8 cellular contexts compared by ENCODE assay signal in the genomic region with DNA sequence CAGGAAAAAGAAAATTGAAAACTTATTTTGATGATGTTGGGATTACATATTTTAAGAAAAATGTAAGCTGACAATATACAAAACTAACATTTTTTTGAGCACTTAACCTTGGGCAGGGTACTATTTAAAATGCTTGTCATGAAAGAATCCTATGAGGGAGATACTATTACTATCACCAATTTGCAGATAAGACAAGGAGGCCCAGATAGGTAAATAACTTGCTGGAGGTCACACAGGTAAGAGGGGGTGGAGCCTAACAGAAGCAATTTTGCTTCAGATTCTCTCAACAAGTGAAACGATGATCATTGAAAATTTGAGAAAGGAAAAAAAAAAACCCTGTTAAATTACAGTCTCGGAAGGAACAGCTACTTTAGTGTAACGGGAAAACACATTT. TPM values are rescaled to one million over a fixed set of nuclear protein-coding genes. Genes with fewer than 3 reads are reported as not detected.
DNase-seq lines count a peak whose midpoint lies in the region; TF ChIP-seq lines count a peak whose summit lies in the region.

No MANE protein-coding gene starts in this region.

- H4K20me1 ChIP-seq in OCI-LY7 (ENCODE audit: insufficient read depth, low read length) = peaks cover 23% of the 10 kb centered on the region

- peak overlapping the region; percentile 85 for H3K4me3 Mint-ChIP-seq in endodermal cell

- H3K36me3 ChIP-seq in OCI-LY7 (ENCODE audit: insufficient read depth, low read length) (peaks cover 73% of the 10 kb centered on the region), endodermal cell (ENCODE audit: control insufficient read depth, insufficient read depth, low read length) (peaks cover 35% of the 10 kb centered on the region), ovary (no peaks in the 10 kb centered on the region), adrenal gland (replicated peaks in 1 of 2) (peaks cover 0 to 24% of the 10 kb centered on the region in 2 donors)

- CTCF ChIA-PET in OCI-LY7 (lab: Charles Lee; ENCODE audit: unreplicated experiment) = no interaction called here

- POLR2A ChIA-PET in OCI-LY7 (lab: Charles Lee) = interaction anchor here (0.7 to 1.2 kb wide), 2 partner anchors 61 to 100 kb away, joined by 3 to 4 read pairs; partner anchors contain the start of gene TMEM50B

- TF ChIP-seq POLR2A in ovary (IDR thresholded peaks at IDR 0.05) (no peak), adrenal gland (IDR thresholded peaks at IDR 0.05) (no peak)

- H3K4me1 ChIP-seq in OCI-LY7 (ENCODE audit: insufficient read depth, low read length, poor library complexity, severe bottlenecking) (peaks cover 22% of the 10 kb centered on the region), endodermal cell (ENCODE audit: control insufficient read depth, insufficient read depth, low read length) (no peaks in the 10 kb centered on the region), ovary (ENCODE audit: insufficient read depth) (peaks cover 5% of the 10 kb centered on the region), adrenal gland (replicated peaks in 1 of 2) (peaks cover 28 to 30% of the 10 kb centered on the region in 2 donors)

- 78 to 82% methylated on average over 1 to 2 of the region's 3 CpGs for WGBS in endodermal cell (ENCODE audit: insufficient coverage in 1 of 2, insufficient read length in 1 of 2), 2 experiments
- 39 to 54% (median 46%) methylated on average over 3 of the region's 3 CpGs for WGBS in ovary, 3 donors
- 72 to 79% (median 77%) methylated on average over 3 of the region's 3 CpGs for WGBS in adrenal gland, 4 donors

- TF ChIP-seq CTCF in GM12864 (IDR thresholded peaks at IDR 0.05; ENCODE audit: low read depth, low read length, missing control alignments) = no peak
- TF ChIP-seq CTCF in OCI-LY7 (conservative IDR thresholded peaks at IDR 0.05; ENCODE audit: low read length) = no peak
- no peak for TF ChIP-seq CTCF in endodermal cell (conservative IDR thresholded peaks at IDR 0.05)
- no peak for TF ChIP-seq CTCF in ovary (IDR thresholded peaks at IDR 0.05)
- TF ChIP-seq CTCF in adrenal gland (IDR thresholded peaks at IDR 0.05) = no peak

- intact Hi-C loops in OCI-LY7 (cut with micrococcal nuclease; ENCODE audit: unreplicated experiment) = loop anchor here (5.0 kb wide), 3 partner anchors 48 to 928 kb away; partner anchors contain the start of genes CFAP298 and DNAJC28
- intact Hi-C loops in ovary (cut with DNase I) = loop anchor here in 1 of 4 donors (5.0 kb wide), 1 partner anchor 102 kb away; the partner anchor contains the start of genes CRYZL1 and ITSN1
- intact Hi-C loops in adrenal gland (cut with DNase I) = no loop called here

- DNase-seq in GM12864 (ENCODE audit: low read depth) (no peak), OCI-LY7 (ENCODE audit: low spot score) (peak; percentile 7), endodermal cell (no peak), ovary (no peak), EL (no peak), NCI-H524 treated with DMSO at 0.1 percent for 48 hours (lab: John Stamatoyannopoulos, UW) (no peak), adrenal gland (no peak), NCI-H446 treated with DMSO at 0.1 percent for 48 hours (lab: John Stamatoyannopoulos, UW) (no peak)

- H3K4me3 ChIP-seq in GM12864 (ENCODE audit: low read depth, low read length) (peak overlapping the region; percentile 68; the same call in 1 of the 2 replicates), OCI-LY7 (ENCODE audit: low read depth, low read length, poor library complexity, severe bottlenecking) (peak overlapping the region; percentile 99), endodermal cell (ENCODE audit: low read length) (peak overlapping the region; percentile 97), ovary (peak overlapping the region; percentile 88), adrenal gland (peak overlapping the region in 1 of 4 donors; percentile 69)

- H3K4me1 Mint-ChIP-seq in endodermal cell = peaks cover 10% of the 10 kb centered on the region

- no peak for TF ChIP-seq EP300 in ovary (IDR thresholded peaks at IDR 0.05)

- H3K27me3 Mint-ChIP-seq in endodermal cell (ENCODE audit: insufficient read depth) = no peaks in the 10 kb centered on the region

- H3K79me2 ChIP-seq in OCI-LY7 (ENCODE audit: insufficient read depth, low read depth, low read length) = peaks cover 86% of the 10 kb centered on the region

- peak overlapping the region; percentile 79 for H3K4me2 ChIP-seq in OCI-LY7 (ENCODE audit: low read length)

- H3K9ac ChIP-seq in endodermal cell (ENCODE audit: extremely low read depth, low read length, poor library complexity, severe bottlenecking) = no peak overlapping the region

- H3K9me3 ChIP-seq in OCI-LY7 (ENCODE audit: low read length) (peaks cover 5% of the 10 kb centered on the region; the same call in 1 of the 2 replicates), endodermal cell (ENCODE audit: control insufficient read depth, low read length) (peaks cover 10% of the 10 kb centered on the region), ovary (no peaks in the 10 kb centered on the region), adrenal gland (replicated peaks in 1 of 3) (no peaks in the 10 kb centered on the region)

- peak overlapping the region; percentile 100 for H3K27ac Mint-ChIP-seq in endodermal cell

- H2AFZ ChIP-seq in OCI-LY7 (ENCODE audit: low read length) = no peak overlapping the region

- H3K27me3 ChIP-seq in endodermal cell (ENCODE audit: control insufficient read depth, insufficient read depth, low read length, poor library complexity, severe bottlenecking) (no peaks in the 10 kb centered on the region), ovary (no peaks in the 10 kb centered on the region), adrenal gland (no peaks in the 10 kb centered on the region)

- H3K27ac ChIP-seq in OCI-LY7 (ENCODE audit: low read depth, low read length, poor library complexity, severe bottlenecking) (peak overlapping the region; percentile 95), endodermal cell (ENCODE audit: low read depth, low read length) (no peak overlapping the region), ovary (peak overlapping the region in 1 of 2 donors; percentile 94), adrenal gland (peak overlapping the region in 1 of 5 donors; percentile 100)

- no peaks in the 10 kb centered on the region for H3K9me2 ChIP-seq in OCI-LY7 (ENCODE audit: insufficient read depth, low read length)

- H3K36me3 Mint-ChIP-seq in endodermal cell (ENCODE audit: low read depth) = peaks cover 34% of the 10 kb centered on the region

- no TSS peak for BruUV-seq in OCI-LY7 (replicated peaks; lab: Mats Ljungman, UMichigan)

- H3K9me3 Mint-ChIP-seq in endodermal cell = no peaks in the 10 kb centered on the region

RNA-seq across cellular contexts. Expression of gene GART, which starts 1.2 kb away (rescaled TPM):
- total RNA-seq in OCI-LY7 (2014; rRNA removed; shearing (Covaris generic)) = 104 and 112 TPM in 2 replicates
- total RNA-seq in OCI-LY7 (2022) (179 and 198 TPM in 2 replicates), endodermal cell (100 to 1,000 TPM; 125 to 150 TPM), ovary (10 to 100 TPM; 41.0 to 84.4 (median 51.9) TPM), adrenal gland (10 to 100 TPM; 41.6 to 71.4 (median 60.7) TPM)
- 89.5 TPM for polyA plus RNA-seq in endodermal cell (2013, experiment 1 of 2)
- polyA plus RNA-seq in endodermal cell (2013, experiment 2 of 2) = 76.3 TPM
- polyA plus RNA-seq in ovary (10 to 100 TPM; 17.5 to 57.5 TPM), adrenal gland (10 to 100 TPM; 15.1 to 80.8 (median 17.5) TPM)

RNA-seq across cellular contexts. Expression of gene SON, which starts 2.1 kb away (rescaled TPM):
- 243 and 335 TPM in 2 replicates for total RNA-seq in OCI-LY7 (2014; rRNA removed; shearing (Covaris generic))
- total RNA-seq in OCI-LY7 (2022) = 337 and 352 TPM in 2 replicates
- total RNA-seq in endodermal cell = 100 to 1,000 TPM; 283 to 337 TPM
- polyA plus RNA-seq in endodermal cell (2013, experiment 1 of 2) = 178 TPM
- 172 TPM for polyA plus RNA-seq in endodermal cell (2013, experiment 2 of 2)
- 100 to 1,000 TPM; 216 to 351 (median 271) TPM for total RNA-seq in ovary
- 100 to 1,000 TPM; 107 to 263 TPM for polyA plus RNA-seq in ovary
- total RNA-seq in adrenal gland = 100 to 1,000 TPM; 128 to 263 (median 208) TPM
- 100 to 1,000 TPM; 246 to 386 (median 284) TPM for polyA plus RNA-seq in adrenal gland

RNA-seq across cellular contexts. Expression of gene DONSON, which starts 47.8 kb away (rescaled TPM):
- total RNA-seq in OCI-LY7 (2014; rRNA removed; shearing (Covaris generic)) = 35.8 and 48.4 TPM in 2 replicates
- total RNA-seq in OCI-LY7 (2022) = 41.3 and 53.4 TPM in 2 replicates
- 10 to 100 TPM; 26.2 to 41.9 TPM for total RNA-seq in endodermal cell
- 39.1 TPM for polyA plus RNA-seq in endodermal cell (2013, experiment 1 of 2)
- 38.6 TPM for polyA plus RNA-seq in endodermal cell (2013, experiment 2 of 2)
- 10 to 100 TPM in 4 of 7 donors, 1 to 10 TPM in 3; 5.1 to 14.1 (median 10.3) TPM for total RNA-seq in ovary
- polyA plus RNA-seq in ovary = 10 to 100 TPM in 1 of 2 donors, 1 to 10 TPM in 1; 9.1 to 12.1 TPM
- total RNA-seq in adrenal gland = 1 to 10 TPM; 3.3 to 7.7 (median 4.6) TPM
- 10 to 100 TPM in 2 of 3 donors, 1 to 10 TPM in 1; 8.2 to 34.3 (median 12.1) TPM for polyA plus RNA-seq in adrenal gland

RNA-seq across cellular contexts. Expression of gene DNAJC28, which starts 49.2 kb away (rescaled TPM):
- 0.44 and 1.3 TPM in 2 replicates for total RNA-seq in OCI-LY7 (2014; rRNA removed; shearing (Covaris generic))
- 0.95 and 1.1 TPM in 2 replicates for total RNA-seq in OCI-LY7 (2022)
- total RNA-seq in endodermal cell = 1 to 10 TPM; 3.9 to 5.8 TPM
- polyA plus RNA-seq in endodermal cell (2013, experiment 1 of 2) = 3.0 TPM
- 3.1 TPM for polyA plus RNA-seq in endodermal cell (2013, experiment 2 of 2)
- total RNA-seq in ovary = 1 to 10 TPM in 4 of 7 donors, under 1 TPM in 3; 0.34 to 1.7 (median 1.2) TPM
- 1 to 10 TPM in 1 of 2 donors, under 1 TPM in 1; 0.62 to 2.6 TPM for polyA plus RNA-seq in ovary
- total RNA-seq in adrenal gland = 1 to 10 TPM; 2.4 to 6.6 (median 3.8) TPM
- polyA plus RNA-seq in adrenal gland = 1 to 10 TPM; 2.4 to 6.8 (median 3.3) TPM
